In genomic region chr1:163410073-163410522, GRCh38 we compare ENCODE assay signal across 8 cellular contexts.
DNase-seq lines count a peak whose midpoint lies in the region; ATAC-seq lines count a peak whose summit lies in the region.
"Had no signal": no experiment of that assay in that cellular context is flagged by ENCODE, and none has a peak within 500 bp of the region (broad histone marks: within the 10 kb centered on the region; RNA-seq: fewer than 3 reads in every experiment).

No MANE protein-coding gene starts in this region.

- ATAC-seq in GM18870 (IDR thresholded peaks at IDR 0.05; ENCODE audit: unreplicated experiment): no peak
- ATAC-seq: activated naive CD4-positive, alpha-beta T cell treated with anti-CD3 and anti-CD28 coated beads, Interleukin-2, amount 50 U/mL, for 72 hours had no signal

- DNase-seq in Daoy (ENCODE audit: low read depth): peak; percentile 56
- peak; percentile 15 for DNase-seq in HS-27A (ENCODE audit: low read depth)
- peak; percentile 53 for DNase-seq in NCI-H774 (lab: John Stamatoyannopoulos, UW)
- DNase-seq in amniotic stem cell (lab: John Stamatoyannopoulos, UW): peak; percentile 6
- DNase-seq in inferior parietal cortex (ENCODE audit: extremely low spot score): peak; percentile 86
- DNase-seq in stimulated activated CD4-positive, alpha-beta T cell treated with anti-CD3 and anti-CD28 coated beads, Interleukin-1b, Interleukin-23, amount 100 ng/mL, for 48 hours: peak; percentile 6

Comparison
In these comparisons a context has a peak if more than half of its experiments do, and no peak if none do; other contexts are left out.
1. DNase-seq: peak in every context shown above with its lines; median percentile 86 in inferior parietal cortex; 56 in Daoy; 53 in NCI-H774; 15 in HS-27A; 6 in amniotic stem cell; 6 in stimulated activated CD4-positive, alpha-beta T cell treated with anti-CD3 and anti-CD28 coated beads, Interleukin-1b, Interleukin-23, amount 100 ng/mL, for 48 hours.